In genomic region chr5:74672215-74672877, GRCh38 we compare ENCODE assay signal across 12 cellular contexts. TPM values are rescaled to one million over a fixed set of nuclear protein-coding genes. Genes with fewer than 3 reads are reported as not detected.
A peak's percentile ranks its signal among the peaks of the same experiment; 100 is the strongest.
DNase-seq lines count a peak whose midpoint lies in the region; ATAC-seq and TF ChIP-seq lines count a peak whose summit lies in the region.
"Had no signal": no experiment of that assay in that cellular context is flagged by ENCODE, and none has a peak within 500 bp of the region (broad histone marks: within the 10 kb centered on the region; RNA-seq: fewer than 3 reads in every experiment).

No MANE protein-coding gene starts in this region.

- ATAC-seq in activated T-cell treated with anti-CD3 and anti-CD28 coated beads, Interleukin-2, amount 50 U/mL, for 4 hours, result no peak
- peak; percentile 26 for ATAC-seq in omental fat pad (ENCODE audit: low FRiP score)
- ATAC-seq in GM18498 (IDR thresholded peaks at IDR 0.05; ENCODE audit: unreplicated experiment), result no peak

- peak overlapping the region; percentile 47 for H3K27ac ChIP-seq in cingulate gyrus (ENCODE audit: low read depth, low read length)
- H3K27ac ChIP-seq: A549 had no signal

- no peaks in the 10 kb centered on the region for H3K36me3 Mint-ChIP-seq in activated T-cell treated with anti-CD3 and anti-CD28 coated beads, Interleukin-2, amount 50 U/mL, for 4 hours (ENCODE audit: insufficient read depth)

- no peaks in the 10 kb centered on the region for H3K4me1 Mint-ChIP-seq in activated T-cell treated with anti-CD3 and anti-CD28 coated beads, Interleukin-2, amount 50 U/mL, for 4 hours (ENCODE audit: low read depth)

- no peaks in the 10 kb centered on the region for H3K9me3 Mint-ChIP-seq in activated T-cell treated with anti-CD3 and anti-CD28 coated beads, Interleukin-2, amount 50 U/mL, for 4 hours
- H3K9me3 Mint-ChIP-seq: CD4-positive, alpha-beta T cell; HFFc6 had no signal

- peaks cover 11% of the 10 kb centered on the region for H3K27me3 Mint-ChIP-seq in activated T-cell treated with anti-CD3 and anti-CD28 coated beads, Interleukin-2, amount 50 U/mL, for 4 hours (ENCODE audit: low read depth)

- peak overlapping the region; percentile 20 for H3K4me3 Mint-ChIP-seq in activated T-cell treated with anti-CD3 and anti-CD28 coated beads, Interleukin-2, amount 50 U/mL, for 4 hours
- H3K4me3 Mint-ChIP-seq: CD4-positive, alpha-beta T cell had no signal

- no peak for TF ChIP-seq CTCF in omental fat pad (IDR thresholded peaks at IDR 0.05)

- DNase-seq in activated T-cell treated with anti-CD3 and anti-CD28 coated beads, Interleukin-2, amount 50 U/mL, for 4 hours, result no peak
- DNase-seq in activated T-cell treated with anti-CD3 and anti-CD28 coated beads for 4 hours (no peak), NCI-H446 treated with DMSO at 0.1 percent for 48 hours (lab: John Stamatoyannopoulos, UW) (peak; percentile 42), omental fat pad (ENCODE audit: low spot score) (no peak), NCI-H1048 (lab: John Stamatoyannopoulos, UW) (no peak)
- DNase-seq: CD4-positive, alpha-beta T cell; KG1; NCI-H1930 had no signal

RNA-seq across cellular contexts. Expression of gene HEXB, which starts 12.7 kb away (rescaled TPM):
- 10 to 100 TPM; 38.6 to 46.8 (median 45.8) TPM for total RNA-seq in activated T-cell treated with anti-CD3 and anti-CD28 coated beads, Interleukin-2, amount 50 U/mL, for 4 hours
- total RNA-seq in omental fat pad, result 100 to 1,000 TPM in 3 of 4 donors, 10 to 100 TPM in 1; 94.2 to 204 (median 136) TPM

RNA-seq across cellular contexts. Expression of gene ENC1, which starts 31.8 kb away (rescaled TPM):
- total RNA-seq in activated T-cell treated with anti-CD3 and anti-CD28 coated beads, Interleukin-2, amount 50 U/mL, for 4 hours, result 1 to 10 TPM; 1.8 to 3.0 (median 2.4) TPM
- total RNA-seq in omental fat pad, result 10 to 100 TPM in 3 of 4 donors, 1 to 10 TPM in 1; 7.8 to 22.1 (median 12.9) TPM
